In genomic region chr4:158170691-158171455, GRCh38 we compare ENCODE assay signal across 1 cellular context.
TF ChIP-seq lines count a peak whose summit lies in the region.

No MANE protein-coding gene starts in this region.

TF ChIP-seq in GM23338, 12 proteins besides CTCF, POLR2A, EP300 and RAD21:
- TF ChIP-seq ZNF462 (CRISPR knock-in tag; IDR thresholded peaks at IDR 0.05) (no peak), ZNF331 (CRISPR knock-in tag; IDR thresholded peaks at IDR 0.05; ENCODE audit: low read depth) (no peak), ZNF114 (CRISPR knock-in tag; IDR thresholded peaks at IDR 0.05) (no peak), JUNB (IDR thresholded peaks at IDR 0.05; ENCODE audit: unreplicated experiment) (no peak), NANOG (IDR thresholded peaks at IDR 0.05; ENCODE audit: borderline replicate concordance) (no peak), EZH2phosphoT487 (IDR thresholded peaks at IDR 0.05; ENCODE audit: unreplicated experiment) (no peak), POLR2AphosphoS5 (IDR thresholded peaks at IDR 0.05; ENCODE audit: low read depth) (no peak), CREB1 (CRISPR knock-in tag; IDR thresholded peaks at IDR 0.05; ENCODE audit: low read depth) (no peak), STAT1 (IDR thresholded peaks at IDR 0.05; ENCODE audit: unreplicated experiment) (no peak), EZH2 (IDR thresholded peaks at IDR 0.05; ENCODE audit: low read depth, unreplicated experiment) (no peak)
- TF ChIP-seq, protein P1, sequence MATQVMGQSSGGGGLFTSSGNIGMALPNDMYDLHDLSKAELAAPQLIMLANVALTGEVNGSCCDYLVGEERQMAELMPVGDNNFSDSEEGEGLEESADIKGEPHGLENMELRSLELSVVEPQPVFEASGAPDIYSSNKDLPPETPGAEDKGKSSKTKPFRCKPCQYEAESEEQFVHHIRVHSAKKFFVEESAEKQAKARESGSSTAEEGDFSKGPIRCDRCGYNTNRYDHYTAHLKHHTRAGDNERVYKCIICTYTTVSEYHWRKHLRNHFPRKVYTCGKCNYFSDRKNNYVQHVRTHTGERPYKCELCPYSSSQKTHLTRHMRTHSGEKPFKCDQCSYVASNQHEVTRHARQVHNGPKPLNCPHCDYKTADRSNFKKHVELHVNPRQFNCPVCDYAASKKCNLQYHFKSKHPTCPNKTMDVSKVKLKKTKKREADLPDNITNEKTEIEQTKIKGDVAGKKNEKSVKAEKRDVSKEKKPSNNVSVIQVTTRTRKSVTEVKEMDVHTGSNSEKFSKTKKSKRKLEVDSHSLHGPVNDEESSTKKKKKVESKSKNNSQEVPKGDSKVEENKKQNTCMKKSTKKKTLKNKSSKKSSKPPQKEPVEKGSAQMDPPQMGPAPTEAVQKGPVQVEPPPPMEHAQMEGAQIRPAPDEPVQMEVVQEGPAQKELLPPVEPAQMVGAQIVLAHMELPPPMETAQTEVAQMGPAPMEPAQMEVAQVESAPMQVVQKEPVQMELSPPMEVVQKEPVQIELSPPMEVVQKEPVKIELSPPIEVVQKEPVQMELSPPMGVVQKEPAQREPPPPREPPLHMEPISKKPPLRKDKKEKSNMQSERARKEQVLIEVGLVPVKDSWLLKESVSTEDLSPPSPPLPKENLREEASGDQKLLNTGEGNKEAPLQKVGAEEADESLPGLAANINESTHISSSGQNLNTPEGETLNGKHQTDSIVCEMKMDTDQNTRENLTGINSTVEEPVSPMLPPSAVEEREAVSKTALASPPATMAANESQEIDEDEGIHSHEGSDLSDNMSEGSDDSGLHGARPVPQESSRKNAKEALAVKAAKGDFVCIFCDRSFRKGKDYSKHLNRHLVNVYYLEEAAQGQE (IDR thresholded peaks at IDR 0.05; ENCODE audit: unreplicated experiment): no peak
- TF ChIP-seq, protein P2, sequence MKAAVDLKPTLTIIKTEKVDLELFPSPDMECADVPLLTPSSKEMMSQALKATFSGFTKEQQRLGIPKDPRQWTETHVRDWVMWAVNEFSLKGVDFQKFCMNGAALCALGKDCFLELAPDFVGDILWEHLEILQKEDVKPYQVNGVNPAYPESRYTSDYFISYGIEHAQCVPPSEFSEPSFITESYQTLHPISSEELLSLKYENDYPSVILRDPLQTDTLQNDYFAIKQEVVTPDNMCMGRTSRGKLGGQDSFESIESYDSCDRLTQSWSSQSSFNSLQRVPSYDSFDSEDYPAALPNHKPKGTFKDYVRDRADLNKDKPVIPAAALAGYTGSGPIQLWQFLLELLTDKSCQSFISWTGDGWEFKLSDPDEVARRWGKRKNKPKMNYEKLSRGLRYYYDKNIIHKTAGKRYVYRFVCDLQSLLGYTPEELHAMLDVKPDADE (IDR thresholded peaks at IDR 0.05): no peak
